ENCODE assay signal across 18 cellular contexts in genomic region chr7:127484954-127485353, GRCh38.
DNase-seq lines count a peak whose midpoint lies in the region; ATAC-seq lines count a peak whose summit lies in the region.
"Had no signal": no experiment of that assay in that cellular context is flagged by ENCODE, and none has a peak within 500 bp of the region (broad histone marks: within the 10 kb centered on the region; RNA-seq: fewer than 3 reads in every experiment).

No MANE protein-coding gene starts in this region.

- peaks cover 3% of the 10 kb centered on the region for H3K9me3 Mint-ChIP-seq in activated naive CD4-positive, alpha-beta T cell treated with anti-CD3 and anti-CD28 coated beads, Interleukin-2, amount 10 ng/mL, durations not matched to agents 7 days and 5 days
- peaks cover 0 to 8% (median 3%) of the 10 kb centered on the region in 5 donors for H3K9me3 Mint-ChIP-seq in CD8-positive, alpha-beta memory T cell
- no peaks in the 10 kb centered on the region for H3K9me3 Mint-ChIP-seq in activated T-helper 17 cell treated with anti-CD3 and anti-CD28 coated beads, Interleukin-2, amount 50 U/mL, for 72 hours
- H3K9me3 Mint-ChIP-seq in stimulated activated naive CD8-positive, alpha-beta T cell treated with anti-CD3 and anti-CD28 coated beads, Interleukin-15, amount 100 ng/mL, for 72 hours, result peaks cover 0 to 4% of the 10 kb centered on the region in 2 donors

- CTCF ChIA-PET in activated naive CD4-positive, alpha-beta T cell treated with anti-CD3 and anti-CD28 coated beads, Interleukin-2, amount 10 ng/mL, durations not matched to agents 7 days and 5 days (lab: Charles Lee), result no interaction called here
- CTCF ChIA-PET in CD8-positive, alpha-beta memory T cell (lab: Charles Lee), result no interaction called here

- H3K4me1 Mint-ChIP-seq in activated naive CD4-positive, alpha-beta T cell treated with anti-CD3 and anti-CD28 coated beads, Interleukin-2, amount 10 ng/mL, durations not matched to agents 7 days and 5 days, result peaks cover 11% of the 10 kb centered on the region
- peaks cover 10 to 12% (median 11%) of the 10 kb centered on the region in 3 donors for H3K4me1 Mint-ChIP-seq in CD8-positive, alpha-beta memory T cell
- H3K4me1 Mint-ChIP-seq in activated T-helper 17 cell treated with anti-CD3 and anti-CD28 coated beads, Interleukin-2, amount 50 U/mL, for 72 hours, result no peaks in the 10 kb centered on the region
- H3K4me1 Mint-ChIP-seq in stimulated activated naive CD8-positive, alpha-beta T cell treated with anti-CD3 and anti-CD28 coated beads, Interleukin-15, amount 100 ng/mL, for 72 hours, result peaks cover 22% of the 10 kb centered on the region

- peak overlapping the region; percentile 21 for H3K4me3 Mint-ChIP-seq in activated naive CD4-positive, alpha-beta T cell treated with anti-CD3 and anti-CD28 coated beads, Interleukin-2, amount 10 ng/mL, durations not matched to agents 7 days and 5 days
- H3K4me3 Mint-ChIP-seq in CD8-positive, alpha-beta memory T cell, result peak overlapping the region in 6 of 7 donors; percentile 11 to 57 (median 50)
- peak overlapping the region; percentile 18 for H3K4me3 Mint-ChIP-seq in activated T-helper 17 cell treated with anti-CD3 and anti-CD28 coated beads, Interleukin-2, amount 50 U/mL, for 72 hours
- H3K4me3 Mint-ChIP-seq in stimulated activated naive CD8-positive, alpha-beta T cell treated with anti-CD3 and anti-CD28 coated beads, Interleukin-15, amount 100 ng/mL, for 72 hours, result peak overlapping the region; percentile 39 to 49

- H3K36me3 Mint-ChIP-seq in activated naive CD4-positive, alpha-beta T cell treated with anti-CD3 and anti-CD28 coated beads, Interleukin-2, amount 10 ng/mL, durations not matched to agents 7 days and 5 days, result no peaks in the 10 kb centered on the region
- H3K36me3 Mint-ChIP-seq in CD8-positive, alpha-beta memory T cell, result no peaks in the 10 kb centered on the region
- no peaks in the 10 kb centered on the region for H3K36me3 Mint-ChIP-seq in activated T-helper 17 cell treated with anti-CD3 and anti-CD28 coated beads, Interleukin-2, amount 50 U/mL, for 72 hours (ENCODE audit: low read depth)

- no peaks in the 10 kb centered on the region for H3K4me1 ChIP-seq in CD8-positive, alpha-beta memory T cell (ENCODE audit: insufficient read depth, low read length)
- H3K4me1 ChIP-seq: A549; BLaER1 treated with 17β-estradiol and CSF1 and Interleukin-3, amounts not matched to agents 10 nM and 100 nM had no signal

- no peaks in the 10 kb centered on the region for H3K9me3 ChIP-seq in CD8-positive, alpha-beta memory T cell (ENCODE audit: low read length)
- H3K9me3 ChIP-seq: A549 had no signal

- no peak overlapping the region for H3K27ac Mint-ChIP-seq in activated naive CD4-positive, alpha-beta T cell treated with anti-CD3 and anti-CD28 coated beads, Interleukin-2, amount 10 ng/mL, durations not matched to agents 7 days and 5 days
- no peak overlapping the region for H3K27ac Mint-ChIP-seq in CD8-positive, alpha-beta memory T cell
- no peak overlapping the region for H3K27ac Mint-ChIP-seq in activated T-helper 17 cell treated with anti-CD3 and anti-CD28 coated beads, Interleukin-2, amount 50 U/mL, for 72 hours
- peak overlapping the region; percentile 78 to 80 for H3K27ac Mint-ChIP-seq in stimulated activated naive CD8-positive, alpha-beta T cell treated with anti-CD3 and anti-CD28 coated beads, Interleukin-15, amount 100 ng/mL, for 72 hours

- H3K4me3 ChIP-seq in CD8-positive, alpha-beta memory T cell (ENCODE audit: low read length), result no peak overlapping the region
- H3K4me3 ChIP-seq: A549; BLaER1 treated with 17β-estradiol and CSF1 and Interleukin-3, amounts not matched to agents 10 nM and 100 nM; K562 had no signal

- ATAC-seq in activated T-helper 17 cell treated with anti-CD3 and anti-CD28 coated beads, Interleukin-2, amount 50 U/mL, for 72 hours (replicated peaks), result no peak
- no peak for ATAC-seq in stimulated activated naive CD8-positive, alpha-beta T cell treated with anti-CD3 and anti-CD28 coated beads, Interleukin-15, amount 100 ng/mL, for 72 hours
- no peak for ATAC-seq in esophagus mucosa
- ATAC-seq: A549, K562, PC-3 had no signal

- no peaks in the 10 kb centered on the region for H3K36me3 ChIP-seq in CD8-positive, alpha-beta memory T cell (ENCODE audit: insufficient read depth, low read length)
- H3K36me3 ChIP-seq: BLaER1 treated with 17β-estradiol and CSF1 and Interleukin-3, amounts not matched to agents 10 nM and 100 nM had no signal

- POLR2A ChIA-PET in CD8-positive, alpha-beta memory T cell (lab: Charles Lee), result no interaction called here

- no peak overlapping the region for H3K27ac ChIP-seq in CD8-positive, alpha-beta memory T cell (ENCODE audit: low read depth, low read length)
- H3K27ac ChIP-seq: A549; BLaER1 treated with 17β-estradiol and CSF1 and Interleukin-3, amounts not matched to agents 10 nM and 100 nM had no signal

- H3K27me3 ChIP-seq in CD8-positive, alpha-beta memory T cell (ENCODE audit: insufficient read depth, low read length, poor library complexity, severe bottlenecking), result no peaks in the 10 kb centered on the region
- H3K27me3 ChIP-seq: BLaER1 treated with 17β-estradiol and CSF1 and Interleukin-3, amounts not matched to agents 10 nM and 100 nM had no signal

- peaks cover 6% of the 10 kb centered on the region for H3K27me3 Mint-ChIP-seq in activated naive CD4-positive, alpha-beta T cell treated with anti-CD3 and anti-CD28 coated beads, Interleukin-2, amount 10 ng/mL, durations not matched to agents 7 days and 5 days
- peaks cover 11 to 26% of the 10 kb centered on the region in 2 donors for H3K27me3 Mint-ChIP-seq in CD8-positive, alpha-beta memory T cell
- H3K27me3 Mint-ChIP-seq in activated T-helper 17 cell treated with anti-CD3 and anti-CD28 coated beads, Interleukin-2, amount 50 U/mL, for 72 hours, result peaks cover 8% of the 10 kb centered on the region
- H3K27me3 Mint-ChIP-seq in stimulated activated naive CD8-positive, alpha-beta T cell treated with anti-CD3 and anti-CD28 coated beads, Interleukin-15, amount 100 ng/mL, for 72 hours, result peaks cover 7% of the 10 kb centered on the region

- DNase-seq in activated naive CD4-positive, alpha-beta T cell treated with anti-CD3 and anti-CD28 coated beads, Interleukin-2, amount 10 ng/mL, durations not matched to agents 7 days and 5 days, result no peak
- no peak for DNase-seq in activated naive CD4-positive, alpha-beta T cell treated with Interleukin-2 at 50 U/mL for 16 hours
- DNase-seq in CD8-positive, alpha-beta memory T cell, result no peak
- no peak for DNase-seq in stimulated activated naive CD8-positive, alpha-beta T cell treated with anti-CD3 and anti-CD28 coated beads, Interleukin-15, amount 100 ng/mL, for 72 hours
- no peak for DNase-seq in AG20443 (ENCODE audit: low spot score)
- DNase-seq: DMS79 treated with DMSO at 0.1 percent for 48 hours, NCI-H1105 treated with DMSO at 0.1 percent for 48 hours, NCI-H187, NCI-H2227 treated with DMSO at 0.1 percent for 48 hours, NCI-H510A treated with DMSO at 0.1 percent for 48 hours, PC-3, RPMI8226, SHP77 treated with DMSO at 0.1 percent for 48 hours had no signal

Comparison
In these comparisons a context has a peak if more than half of its experiments do, and no peak if none do; other contexts are left out.
1. H3K27ac Mint-ChIP-seq: peak in stimulated activated naive CD8-positive, alpha-beta T cell treated with anti-CD3 and anti-CD28 coated beads, Interleukin-15, amount 100 ng/mL, for 72 hours (2 of 2); none in activated naive CD4-positive, alpha-beta T cell treated with anti-CD3 and anti-CD28 coated beads, Interleukin-2, amount 10 ng/mL, durations not matched to agents 7 days and 5 days (single experiment), CD8-positive, alpha-beta memory T cell (0 of 8) and activated T-helper 17 cell treated with anti-CD3 and anti-CD28 coated beads, Interleukin-2, amount 50 U/mL, for 72 hours (single experiment).
2. Peak in every context shown above with its lines, with median percentiles within 50 percentile points of each other: H3K4me3 Mint-ChIP-seq.